Comparison of ENCODE assay signal across 26 cellular contexts in the genomic region with DNA sequence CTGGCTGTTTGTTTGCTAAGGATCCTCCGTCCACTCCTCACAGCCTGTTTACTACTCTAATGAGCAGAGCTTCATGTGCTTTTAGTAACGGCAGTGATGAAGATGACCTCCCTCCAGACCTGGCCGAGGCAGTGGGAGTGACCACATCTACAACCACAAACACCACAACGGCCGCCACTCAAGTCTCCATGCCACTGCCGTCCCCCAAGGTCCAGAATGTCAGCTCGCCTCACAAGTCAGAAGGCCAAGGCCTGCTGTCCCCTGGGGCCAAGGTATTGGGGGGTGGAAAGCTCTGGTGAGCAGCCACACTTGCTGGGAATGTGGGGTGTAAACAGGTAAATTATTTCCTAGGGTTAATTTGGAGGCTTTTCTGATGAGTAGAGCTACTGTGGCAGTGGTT.
"Had no signal": no experiment of that assay in that cellular context is flagged by ENCODE, and none has a peak within 500 bp of the region (broad histone marks: within the 10 kb centered on the region; RNA-seq: fewer than 3 reads in every experiment).

No MANE protein-coding gene starts in this region.

- H3K27ac Mint-ChIP-seq: activated B cell treated with CpG ODN at 0.5 μM for 24 hours; activated CD8-positive, alpha-beta T cell treated with anti-CD3 and anti-CD28 coated beads for 36 hours; activated naive CD8-positive, alpha-beta T cell; activated T-helper 17 cell treated with anti-CD3 and anti-CD28 coated beads, Interleukin-2, amount 50 U/mL, for 72 hours; T-helper 17 cell; T-helper 2 cell treated with Interferon-gamma antibody and Interleukin-4, amounts not matched to agents 5 μg/mL and 100 μg/mL, for 36 hours had no signal

- H3K27ac ChIP-seq: brain microvascular endothelial cell, colonic mucosa, WERI-Rb-1 had no signal

- H3K9me3 ChIP-seq: colonic mucosa had no signal

- H3K4me3 Mint-ChIP-seq: activated B cell treated with CpG ODN at 0.5 μM for 24 hours; activated CD8-positive, alpha-beta T cell treated with anti-CD3 and anti-CD28 coated beads for 36 hours; activated naive CD8-positive, alpha-beta T cell; activated T-cell treated with anti-CD3 and anti-CD28 coated beads, Interleukin-2, amount 50 U/mL, for 4 hours; activated T-helper 17 cell treated with anti-CD3 and anti-CD28 coated beads, Interleukin-2, amount 50 U/mL, for 72 hours; T-helper 17 cell; T-helper 2 cell treated with Interferon-gamma antibody and Interleukin-4, amounts not matched to agents 5 μg/mL and 100 μg/mL, for 36 hours had no signal

- H3K27me3 ChIP-seq: brain microvascular endothelial cell, colonic mucosa had no signal

- H3K4me3 ChIP-seq: colonic mucosa had no signal

- DNase-seq: activated B cell treated with CpG ODN at 0.5 μM for 24 hours; activated CD4-positive, alpha-beta T cell treated with anti-CD3 and anti-CD28 coated beads for 48 hours; activated CD4-positive, alpha-beta T cell treated with anti-CD3 and anti-CD28 coated beads, Interleukin-2, amount 50 U/mL, for 1 hour; activated CD4-positive, alpha-beta T cell treated with anti-CD3 and anti-CD28 coated beads, Interleukin-2, amount 50 U/mL, for 48 hours; activated CD8-positive, alpha-beta memory T cell treated with anti-CD3 and anti-CD28 coated beads for 24 hours; activated CD8-positive, alpha-beta T cell treated with anti-CD3 and anti-CD28 coated beads for 36 hours; activated effector memory CD4-positive, alpha-beta T cell treated with Interleukin-2 at 50 U/mL for 16 hours; activated gamma-delta T cell treated with Interleukin-2 at 50 U/mL for 16 hours; activated naive CD4-positive, alpha-beta T cell treated with anti-CD3 and anti-CD28 coated beads, Interleukin-2, amount 50 U/mL, for 16 hours; activated naive CD4-positive, alpha-beta T cell treated with Interleukin-2 at 50 U/mL for 16 hours; activated T-cell treated with anti-CD3 and anti-CD28 coated beads, Interleukin-2, amount 50 U/mL, for 4 hours; amniotic stem cell; anterior cingulate cortex; brain microvascular endothelial cell; caudate nucleus; colonic mucosa; effector CD8-positive, alpha-beta T cell; foreskin fibroblast; head of caudate nucleus; T-helper 1 cell; T-helper 17 cell; T1000; WERI-Rb-1 had no signal

- H3K36me3 Mint-ChIP-seq: activated naive CD8-positive, alpha-beta T cell had no signal

- H3K4me1 ChIP-seq: colonic mucosa had no signal

- H3K27me3 Mint-ChIP-seq: activated B cell treated with CpG ODN at 0.5 μM for 24 hours; activated CD8-positive, alpha-beta T cell treated with anti-CD3 and anti-CD28 coated beads for 36 hours; activated naive CD8-positive, alpha-beta T cell; activated T-helper 17 cell treated with anti-CD3 and anti-CD28 coated beads, Interleukin-2, amount 50 U/mL, for 72 hours; T-helper 17 cell had no signal

- H3K4me1 Mint-ChIP-seq: activated B cell treated with CpG ODN at 0.5 μM for 24 hours; activated T-helper 17 cell treated with anti-CD3 and anti-CD28 coated beads, Interleukin-2, amount 50 U/mL, for 72 hours; T-helper 17 cell had no signal

- H3K36me3 ChIP-seq: brain microvascular endothelial cell, colonic mucosa, WERI-Rb-1 had no signal
